In the genomic region with DNA sequence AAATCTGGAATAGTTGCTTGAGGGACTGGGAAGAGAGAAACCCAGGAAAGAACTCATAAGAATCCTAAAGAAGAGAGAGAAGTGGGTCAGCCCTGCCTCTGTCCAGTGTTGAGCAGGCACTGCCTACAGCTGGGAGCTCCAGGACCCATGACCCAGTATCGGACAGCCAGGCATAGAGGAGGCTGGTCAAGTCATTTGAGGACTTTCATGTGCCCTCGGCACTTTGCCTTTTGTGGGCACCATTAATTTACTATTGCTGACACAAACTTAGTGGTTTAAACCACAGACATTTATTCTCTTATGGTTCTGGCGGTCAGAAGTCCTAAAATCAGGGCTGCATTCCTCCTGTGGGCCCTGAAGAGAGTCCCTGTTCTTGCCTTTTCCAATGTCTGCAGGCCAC, we compare ENCODE assay signal across 21 cellular contexts.
"Had no signal": no experiment of that assay in that cellular context is flagged by ENCODE, and none has a peak within 500 bp of the region (broad histone marks: within the 10 kb centered on the region; RNA-seq: fewer than 3 reads in every experiment).

No MANE protein-coding gene starts in this region.

- H3K27ac Mint-ChIP-seq: naive B cell; nephron progenitor cell; stimulated activated naive B cell treated with anti-CD40 and anti-IgM and Interleukin-4, amounts not matched to agents 10 μg/mL and 1 μg/mL and 100 μg/mL, for 72 hours; type B pancreatic cell had no signal

- H3K9me3 Mint-ChIP-seq: type B pancreatic cell had no signal

- H3K9me3 ChIP-seq: esophagus squamous epithelium, neutrophil, stomach, thyroid gland, uterus had no signal

- ATAC-seq: heart left ventricle; left colon; left ventricle myocardium superior; right cardiac atrium; stimulated activated naive B cell treated with anti-CD40 and anti-IgM and Interleukin-4, amounts not matched to agents 10 μg/mL and 1 μg/mL and 100 μg/mL, for 72 hours had no signal

- H3K4me3 Mint-ChIP-seq: naive B cell; nephron progenitor cell; stimulated activated naive B cell treated with anti-CD40 and anti-IgM and Interleukin-4, amounts not matched to agents 10 μg/mL and 1 μg/mL and 100 μg/mL, for 72 hours; type B pancreatic cell had no signal

- H3K4me1 ChIP-seq: esophagus squamous epithelium, heart left ventricle, uterus had no signal

- H3K27me3 ChIP-seq: neutrophil, thyroid gland, uterus had no signal

- DNase-seq: effector memory CD4-positive, alpha-beta T cell; esophagus squamous epithelium; heart left ventricle; hippocampal formation; left colon; left ventricle myocardium superior; mesenchymal stem cell; midbrain; naive B cell; nephron progenitor cell; right cardiac atrium; stimulated activated CD4-positive, alpha-beta T cell treated with anti-CD3 and anti-CD28 coated beads, Interleukin-2, amount 100 ng/mL, for 24 hours; stimulated activated CD4-positive, alpha-beta T cell treated with anti-CD3 and anti-CD28 coated beads, Interleukin-4, amount 100 ng/mL, for 4 hours; stimulated activated naive B cell treated with anti-CD40 and anti-IgM and Interleukin-4, amounts not matched to agents 10 μg/mL and 1 μg/mL and 100 μg/mL, for 72 hours; stomach; thyroid gland; uterus had no signal

- H3K4me1 Mint-ChIP-seq: naive B cell; stimulated activated naive B cell treated with anti-CD40 and anti-IgM and Interleukin-4, amounts not matched to agents 10 μg/mL and 1 μg/mL and 100 μg/mL, for 72 hours had no signal

- H3K27ac ChIP-seq: epithelial cell of prostate, esophagus squamous epithelium, neutrophil, skin epidermis, thyroid gland, uterus had no signal

- H3K36me3 Mint-ChIP-seq: naive B cell had no signal
